ENCODE assay signal across 10 cellular contexts in genomic region chr3:111676177-111677021, GRCh38. TPM values are rescaled to one million over a fixed set of nuclear protein-coding genes. Genes with fewer than 3 reads are reported as not detected.
DNase-seq lines count a peak whose midpoint lies in the region; ATAC-seq, FAIRE-seq and TF ChIP-seq lines count a peak whose summit lies in the region.
"Had no signal": no experiment of that assay in that cellular context is flagged by ENCODE, and none has a peak within 500 bp of the region (broad histone marks: within the 10 kb centered on the region; RNA-seq: fewer than 3 reads in every experiment).

No MANE protein-coding gene starts in this region.

- H3K4me3 Mint-ChIP-seq in CD4-positive, alpha-beta T cell, result peak overlapping the region; percentile 96

- FAIRE-seq in HepG2 (lab: Jason Lieb, UNC), result peak; percentile 76
- FAIRE-seq: H1 had no signal

- no peaks in the 10 kb centered on the region for H3K27me3 ChIP-seq in CD4-positive, alpha-beta T cell (ENCODE audit: control insufficient read depth, insufficient read depth, low read length)
- no peaks in the 10 kb centered on the region; a peak in 1 of 5 replicates for H3K27me3 ChIP-seq in HepG2 (ENCODE audit: control insufficient read depth in 1 of 2, insufficient read depth in 2 of 2, low read length in 2 of 2)
- H3K27me3 ChIP-seq: breast epithelium had no signal

- peak overlapping the region; percentile 51 for H2AFZ ChIP-seq in HepG2 (ENCODE audit: low read length)

- no peaks in the 10 kb centered on the region for H3K27me3 Mint-ChIP-seq in CD4-positive, alpha-beta T cell

- TF ChIP-seq EP300 in HepG2 (IDR thresholded peaks at IDR 0.05; ENCODE audit: low read depth in 2 of 2, low read length in 2 of 2), result no peak
- TF ChIP-seq EP300 in HepG2 (CRISPR knock-in tag; IDR thresholded peaks at IDR 0.05; ENCODE audit: borderline replicate concordance), result no peak

- H4K20me1 ChIP-seq in HepG2 (ENCODE audit: insufficient read depth, low read length), result no peaks in the 10 kb centered on the region

- in situ Hi-C loops in HepG2 (cut with HindIII; ENCODE audit: extremely low pct_ligation_motif_present, low pct_unique_long_range_greater_than_20kb), result no loop called here

- H3K4me1 Mint-ChIP-seq in CD4-positive, alpha-beta T cell (ENCODE audit: low read depth), result peaks cover 85% of the 10 kb centered on the region

- H3K36me3 Mint-ChIP-seq in CD4-positive, alpha-beta T cell (ENCODE audit: low read depth), result peaks cover 5% of the 10 kb centered on the region

- no peaks in the 10 kb centered on the region for H3K9me3 Mint-ChIP-seq in CD4-positive, alpha-beta T cell

- CTCF ChIA-PET in CD4-positive, alpha-beta T cell (lab: Charles Lee), result interaction anchor here (1.1 to 1.2 kb wide), 2 partner anchors 15 to 60 kb away, joined by 3 to 5 read pairs; no protein-coding TSS in a partner anchor
- CTCF ChIA-PET in HepG2 (lab: Yijun Ruan, JAX; ENCODE audit: low intra/inter-chr PET ratio, low total read pairs), result no interaction called here

- peaks cover 5% of the 10 kb centered on the region for H3K79me2 ChIP-seq in HepG2 (ENCODE audit: insufficient read depth, low read length)

- H3K36me3 ChIP-seq in HepG2 (replicated peaks in 1 of 2; ENCODE audit: control insufficient read depth in 1 of 2, insufficient read depth in 2 of 2, low read length in 2 of 2), result no peaks in the 10 kb centered on the region
- H3K36me3 ChIP-seq: breast epithelium had no signal

- intact Hi-C loops in CD4-positive, alpha-beta T cell (cut with DNase I, micrococcal nuclease), result no loop called here
- intact Hi-C loops in HepG2 (cut with micrococcal nuclease; ENCODE audit: unreplicated experiment), result no loop called here

- no peak for TF ChIP-seq CTCF in CD4-positive, alpha-beta T cell (IDR thresholded peaks at IDR 0.05)
- TF ChIP-seq CTCF in HepG2 (CRISPR knock-in tag; IDR thresholded peaks at IDR 0.05), result no peak

- 2% methylated on average over 6 of the region's 8 CpGs for WGBS in HepG2 (ENCODE audit: low lambda C conversion rate)

- H3K9me3 ChIP-seq in CD4-positive, alpha-beta T cell (ENCODE audit: control insufficient read depth, low read length), result no peaks in the 10 kb centered on the region
- H3K9me3 ChIP-seq in HepG2 (ENCODE audit: low read length), result no peaks in the 10 kb centered on the region
- H3K9me3 ChIP-seq: breast epithelium had no signal

- peak overlapping the region; percentile 95 for H3K4me2 ChIP-seq in HepG2 (ENCODE audit: low read depth, low read length)

- no peak for TF ChIP-seq RAD21 in HepG2 (CRISPR knock-in tag; IDR thresholded peaks at IDR 0.05)

- peak overlapping the region; percentile 45 for H3K9ac ChIP-seq in HepG2 (ENCODE audit: insufficient read depth, low read depth, low read length)

- POLR2A ChIA-PET in CD4-positive, alpha-beta T cell (lab: Charles Lee), result interaction anchor here (0.6 to 1.1 kb wide), 3 partner anchors 9 to 451 kb away, joined by 3 to 5 read pairs (median 3); no protein-coding TSS in a partner anchor
- POLR2A ChIA-PET in HepG2 (lab: Yijun Ruan, JAX), result interaction anchor here (0.7 to 1.6 kb wide), 6 partner anchors 9 to 303 kb away, joined by 3 to 8 read pairs (median 5); partner anchors contain the start of gene ABHD10

- BruUV-seq in HepG2 (replicated peaks; lab: Mats Ljungman, UMichigan), result no TSS peak

- no peak overlapping the region for H3K27ac ChIP-seq in CD4-positive, alpha-beta T cell (ENCODE audit: low read depth, low read length)
- peak overlapping the region; percentile 70 for H3K27ac ChIP-seq in HepG2 (ENCODE audit: extremely low read length, insufficient read depth, low read length)
- H3K27ac ChIP-seq: breast epithelium had no signal

- no peak for ATAC-seq in CD4-positive, alpha-beta T cell (ENCODE audit: poor library complexity)
- ATAC-seq in HG02588 (IDR thresholded peaks at IDR 0.05; ENCODE audit: unreplicated experiment) (peak; percentile 16), HepG2 (peak; percentile 67)

- peak in 1 of 2 experiments; percentile 46; a peak in 1 of 4 replicates for TF ChIP-seq POLR2A in HepG2 (IDR thresholded peaks at IDR 0.05; ENCODE audit: insufficient read depth in 1 of 2, low read depth in 2 of 2, low read length in 2 of 2)

- peaks cover 38% of the 10 kb centered on the region for H3K4me1 ChIP-seq in HepG2 (ENCODE audit: insufficient read depth, low read length)
- H3K4me1 ChIP-seq: breast epithelium had no signal

- no peak for DNase-seq in CD4-positive, alpha-beta T cell
- peak; percentile 44 for DNase-seq in T1000 (lab: John Stamatoyannopoulos, UW)
- peak; percentile 82 for DNase-seq in HepG2 (ENCODE audit: low spot score)
- no peak for DNase-seq in Kasumi-1 (lab: John Stamatoyannopoulos, UW)
- DNase-seq in HuH-7.5 (ENCODE audit: low spot score), result no peak
- DNase-seq in SHP77 treated with DMSO at 0.1 percent for 48 hours (lab: John Stamatoyannopoulos, UW), result no peak
- DNase-seq in central memory CD4-positive, alpha-beta T cell, result no peak

- peak overlapping the region; percentile 91 for H3K27ac Mint-ChIP-seq in CD4-positive, alpha-beta T cell

- H3K4me3 ChIP-seq in HepG2 (replicated peaks in 1 of 3; ENCODE audit: insufficient read depth in 1 of 3, low read depth in 2 of 3, low read length in 3 of 3), result peak overlapping the region; percentile 42 to 87 (median 82)

TF ChIP-seq in HepG2, 621 proteins besides CTCF, POLR2A, EP300 and RAD21 (continues in another document):
- TF ChIP-seq HDAC2 (CRISPR knock-in tag; IDR thresholded peaks at IDR 0.05) (no peak), ELF1 (CRISPR knock-in tag; IDR thresholded peaks at IDR 0.05) (peak; percentile 55; the same call in 1 of the 2 replicates), NFE2 (CRISPR knock-in tag; IDR thresholded peaks at IDR 0.05) (peak; percentile 46; the same call in 1 of the 2 replicates), POGZ (CRISPR knock-in tag; IDR thresholded peaks at IDR 0.05) (peak; percentile 67), HOXA9 (CRISPR knock-in tag; IDR thresholded peaks at IDR 0.05; ENCODE audit: borderline replicate concordance) (no peak), ESRRA (CRISPR knock-in tag; IDR thresholded peaks at IDR 0.05; ENCODE audit: low read depth) (0 out of 2 replicates have a peak, but pooled peaks have one; percentile 37), FOXA1 (IDR thresholded peaks at IDR 0.05) (no peak), FOXA1 (CRISPR knock-in tag; IDR thresholded peaks at IDR 0.05) (peak; percentile 47), CREB1 (IDR thresholded peaks at IDR 0.05) (no peak), CREB1 (CRISPR knock-in tag; IDR thresholded peaks at IDR 0.05) (0 out of 2 replicates have a peak, but pooled peaks have one; percentile 12), CREM (IDR thresholded peaks at IDR 0.05) (peak; percentile 16; the same call in 1 of the 2 replicates), CREM (CRISPR knock-in tag; IDR thresholded peaks at IDR 0.05) (no peak), MYNN (CRISPR knock-in tag; IDR thresholded peaks at IDR 0.05; ENCODE audit: low read depth) (no peak), DMAP1 (CRISPR knock-in tag; IDR thresholded peaks at IDR 0.05) (0 out of 2 replicates have a peak, but pooled peaks have one; percentile 18), HNF4G (IDR thresholded peaks at IDR 0.05; ENCODE audit: borderline replicate concordance, low read depth, low read length) (0 out of 2 replicates have a peak, but pooled peaks have one; percentile 44), HNF4G (CRISPR knock-in tag; IDR thresholded peaks at IDR 0.05; ENCODE audit: borderline replicate concordance, low read depth) (no peak), SOX13 (IDR thresholded peaks at IDR 0.05) (no peak), SOX13 (CRISPR knock-in tag; conservative IDR thresholded peaks at IDR 0.05 in 1 of 2, IDR thresholded peaks at IDR 0.05 in 1 of 2) (peak in 1 of 2 experiments; percentile 24; a peak in 1 of 4 replicates), ZNF543 (CRISPR knock-in tag; IDR thresholded peaks at IDR 0.05) (no peak), CBX1 (IDR thresholded peaks at IDR 0.05; ENCODE audit: low read depth) (no peak)
- TF ChIP-seq, protein P1, sequence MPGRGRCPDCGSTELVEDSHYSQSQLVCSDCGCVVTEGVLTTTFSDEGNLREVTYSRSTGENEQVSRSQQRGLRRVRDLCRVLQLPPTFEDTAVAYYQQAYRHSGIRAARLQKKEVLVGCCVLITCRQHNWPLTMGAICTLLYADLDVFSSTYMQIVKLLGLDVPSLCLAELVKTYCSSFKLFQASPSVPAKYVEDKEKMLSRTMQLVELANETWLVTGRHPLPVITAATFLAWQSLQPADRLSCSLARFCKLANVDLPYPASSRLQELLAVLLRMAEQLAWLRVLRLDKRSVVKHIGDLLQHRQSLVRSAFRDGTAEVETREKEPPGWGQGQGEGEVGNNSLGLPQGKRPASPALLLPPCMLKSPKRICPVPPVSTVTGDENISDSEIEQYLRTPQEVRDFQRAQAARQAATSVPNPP (CRISPR knock-in tag; IDR thresholded peaks at IDR 0.05), result no peak

RNA-seq across cellular contexts. Expression of gene PLCXD2, which starts 1.9 kb away (rescaled TPM):
- 10 to 100 TPM; 28.6 to 29.3 TPM for total RNA-seq in CD4-positive, alpha-beta T cell
- 23.5 and 29.1 TPM in 2 replicates for total RNA-seq in HepG2 (2016; rRNA removed; fragmentation: Illumina TruSeq; extraction: Trizol)
- 9.1 and 11.9 TPM in 2 replicates for total RNA-seq in HepG2 (2016; cell fraction: cytosol; rRNA removed; fragmentation: Illumina TruSeq; extraction: Trizol; ENCODE audit: low read depth)
- total RNA-seq in HepG2 (2016; cell fraction: insoluble cytoplasmic fraction; rRNA removed; fragmentation: Illumina TruSeq; extraction: Trizol), result 21.6 and 24.6 TPM in 2 replicates
- total RNA-seq in HepG2 (2016; cell fraction: membrane; rRNA removed; fragmentation: Illumina TruSeq; extraction: Trizol), result 18.7 and 18.8 TPM in 2 replicates
- 27.0 and 27.2 TPM in 2 replicates for total RNA-seq in HepG2 (2016; cell fraction: nucleus; rRNA removed; fragmentation: Illumina TruSeq; extraction: Trizol)
- 4.7 and 4.8 TPM in 2 replicates for polyA plus RNA-seq in HepG2 (2011; rRNA removed)
- 4.7 and 6.8 TPM in 2 replicates for polyA plus RNA-seq in HepG2 (2011; cell fraction: cytosol; rRNA removed)
- polyA plus RNA-seq in HepG2 (2011; cell fraction: nucleus; rRNA removed), result 2.9 and 3.5 TPM in 2 replicates
- polyA plus RNA-seq in HepG2 (2012), result 7.1 and 11.5 TPM in 2 replicates
- 9.5 and 11.8 TPM in 2 replicates for polyA plus RNA-seq in HepG2 (2016; cell fraction: cytosol; fragmentation: Illumina TruSeq; extraction: Trizol; ENCODE audit: low read depth)
- 17.7 and 19.9 TPM in 2 replicates for polyA plus RNA-seq in HepG2 (2016; cell fraction: insoluble cytoplasmic fraction; fragmentation: Illumina TruSeq; extraction: Trizol; ENCODE audit: low read depth)
- polyA plus RNA-seq in HepG2 (2016; cell fraction: membrane; fragmentation: Illumina TruSeq; extraction: Trizol; ENCODE audit: low read depth), result 14.0 and 14.3 TPM in 2 replicates
- 8.6 and 9.9 TPM in 2 replicates for polyA plus RNA-seq in HepG2 (2016; cell fraction: nucleus; fragmentation: Illumina TruSeq; extraction: Trizol; ENCODE audit: insufficient read depth, low read depth)
- 3.4 and 6.0 TPM in 2 replicates for polyA minus RNA-seq in HepG2 (2011; rRNA and poly(A)+ RNA removed; ENCODE audit: low replicate concordance)
- 0.49 and 2.7 TPM in 2 replicates for polyA minus RNA-seq in HepG2 (2011; cell fraction: cytosol; rRNA and poly(A)+ RNA removed)
- polyA minus RNA-seq in HepG2 (2011; cell fraction: nucleus; rRNA and poly(A)+ RNA removed), result 62.8 and 86.4 TPM in 2 replicates

Comparison
In these comparisons a context has a peak if more than half of its experiments do, and no peak if none do; other contexts are left out.
1. DNase-seq: peak in T1000 (single experiment) and HepG2 (single experiment); none in CD4-positive, alpha-beta T cell (0 of 10), Kasumi-1 (0 of 2), HuH-7.5 (single experiment), SHP77 treated with DMSO at 0.1 percent for 48 hours (single experiment) and central memory CD4-positive, alpha-beta T cell (single experiment).